Comparison of ENCODE assay signal across 8 cellular contexts in the genomic region with DNA sequence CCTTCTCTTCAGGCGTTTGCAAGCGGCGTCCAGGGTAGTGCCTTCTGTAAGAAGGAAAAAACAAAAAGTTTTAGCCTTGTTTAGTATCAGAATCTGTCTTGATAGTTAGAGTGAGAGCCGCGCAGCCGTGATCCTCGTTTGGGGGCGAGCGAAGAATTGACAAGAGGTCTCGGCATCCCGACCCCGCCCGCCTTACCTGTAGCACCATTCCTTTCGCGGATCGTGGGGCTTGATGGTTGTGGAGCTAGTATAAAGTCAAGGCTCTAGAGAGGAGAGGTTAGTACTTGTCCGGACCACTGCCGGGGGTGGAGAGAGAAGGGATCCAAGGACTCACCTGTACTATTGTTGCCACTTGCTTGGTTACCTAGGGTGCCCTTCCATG. TPM values are rescaled to one million over a fixed set of nuclear protein-coding genes. Genes with fewer than 3 reads are reported as not detected.
DNase-seq lines count a peak whose midpoint lies in the region; ATAC-seq, FAIRE-seq and TF ChIP-seq lines count a peak whose summit lies in the region.

No MANE protein-coding gene starts in this region.

- H3K9me3 Mint-ChIP-seq in activated CD4-positive, alpha-beta memory T cell treated with anti-CD3 and anti-CD28 coated beads for 36 hours = no peaks in the 10 kb centered on the region
- H3K9me3 Mint-ChIP-seq in neural crest cell = no peaks in the 10 kb centered on the region

- peaks cover 39% of the 10 kb centered on the region for H3K4me1 Mint-ChIP-seq in activated CD4-positive, alpha-beta memory T cell treated with anti-CD3 and anti-CD28 coated beads for 36 hours (ENCODE audit: low read depth)
- H3K4me1 Mint-ChIP-seq in neural crest cell = peaks cover 42% of the 10 kb centered on the region

- TF ChIP-seq EP300 in A549 (IDR thresholded peaks at IDR 0.05) = no peak
- no peak for TF ChIP-seq EP300 in esophagus muscularis mucosa (IDR thresholded peaks at IDR 0.05)

- H3K36me3 ChIP-seq in esophagus muscularis mucosa = peaks cover 0 to 12% (median 3%) of the 10 kb centered on the region in 4 donors
- peaks cover 0 to 4% of the 10 kb centered on the region in 2 donors for H3K36me3 ChIP-seq in vagina

- no peak; a peak in 1 of 5 replicates for TF ChIP-seq RAD21 in A549 (conservative IDR thresholded peaks at IDR 0.05 in 1 of 2, IDR thresholded peaks at IDR 0.05 in 1 of 2)

- H3K36me3 Mint-ChIP-seq in activated CD4-positive, alpha-beta memory T cell treated with anti-CD3 and anti-CD28 coated beads for 36 hours = peaks cover 15% of the 10 kb centered on the region
- H3K36me3 Mint-ChIP-seq in neural crest cell (ENCODE audit: low read depth) = peaks cover 9% of the 10 kb centered on the region

- H3K9me3 ChIP-seq in A549 (no peaks in the 10 kb centered on the region), esophagus muscularis mucosa (no peaks in the 10 kb centered on the region), vagina (no peaks in the 10 kb centered on the region)

- POLR2A ChIA-PET in A549 (lab: Yijun Ruan, JAX) = interaction anchor here (0.6 to 1.3 kb wide), 4 partner anchors 13 to 438 kb away, joined by 3 to 4 read pairs (median 3); no protein-coding TSS in a partner anchor
- POLR2A ChIA-PET in activated CD4-positive, alpha-beta memory T cell treated with anti-CD3 and anti-CD28 coated beads for 36 hours (lab: Charles Lee) = interaction anchor here (1.0 kb wide), 1 partner anchor 1352 kb away, joined by 3 read pairs; no protein-coding TSS in a partner anchor

- ATAC-seq in A549 (peak; percentile 16 to 22; a peak in 4 of 6 replicates), GM19438 (IDR thresholded peaks at IDR 0.05; ENCODE audit: low read depth, unreplicated experiment) (peak; percentile 2)

- 2% methylated on average over 18 of the region's 18 CpGs for WGBS in A549 (ENCODE audit: missing lambda C conversion rate)
- 0% methylated on average over 18 of the region's 18 CpGs for WGBS in esophagus muscularis mucosa

- CTCF ChIA-PET in A549 (lab: Yijun Ruan, JAX) = interaction anchor here (1.5 to 1.7 kb wide), 2 partner anchors 12 to 852 kb away, joined by 4 to 6 read pairs; no protein-coding TSS in a partner anchor
- CTCF ChIA-PET in activated CD4-positive, alpha-beta memory T cell treated with anti-CD3 and anti-CD28 coated beads for 36 hours (lab: Charles Lee) = interaction anchor here (0.7 kb wide), 1 partner anchor 11 kb away, joined by 4 read pairs; no protein-coding TSS in a partner anchor

- peak overlapping the region; percentile 86 for H3K27ac Mint-ChIP-seq in activated CD4-positive, alpha-beta memory T cell treated with anti-CD3 and anti-CD28 coated beads for 36 hours
- peak overlapping the region; percentile 69 for H3K27ac Mint-ChIP-seq in neural crest cell (ENCODE audit: unreplicated experiment)

- H3K27ac ChIP-seq in A549 = peak overlapping the region; percentile 78 to 91
- peak overlapping the region; percentile 79 to 85 (median 80) for H3K27ac ChIP-seq in esophagus muscularis mucosa (replicated peaks in 1 of 4)
- peak overlapping the region; percentile 82 for H3K27ac ChIP-seq in vagina

- TF ChIP-seq POLR2A in A549 (IDR thresholded peaks at IDR 0.05; ENCODE audit: low read length) (no peak), esophagus muscularis mucosa (IDR thresholded peaks at IDR 0.05; ENCODE audit: low read depth) (no peak), vagina (IDR thresholded peaks at IDR 0.05) (no peak)

- H3K4me3 ChIP-seq in A549 (peak overlapping the region; percentile 76), esophagus muscularis mucosa (peak overlapping the region; percentile 80 to 86 (median 84)), vagina (peak overlapping the region; percentile 75 to 88)
- peak overlapping the region; percentile 92 for H3K4me3 ChIP-seq in Jurkat, Clone E6-1 (ENCODE audit: low read length)

- H3K4me1 ChIP-seq in A549 (peaks cover 28% of the 10 kb centered on the region), esophagus muscularis mucosa (peaks cover 4 to 37% (median 31%) of the 10 kb centered on the region in 4 donors), vagina (peaks cover 35% of the 10 kb centered on the region)

- intact Hi-C loops in activated CD4-positive, alpha-beta memory T cell treated with anti-CD3 and anti-CD28 coated beads for 36 hours (cut with micrococcal nuclease) = loop anchor here (1.0 to 10.0 kb wide), 8 partner anchors 93 to 1212 kb away; a partner anchor contains a TSS
- intact Hi-C loops in esophagus muscularis mucosa (cut with DNase I) = loop anchor here (5.0 kb wide), 1 partner anchor 1565 kb away; a partner anchor contains a TSS
- intact Hi-C loops in vagina (cut with DNase I) = no loop called here

- FAIRE-seq in A549 (lab: Jason Lieb, UNC) = no peak

- TF ChIP-seq CTCF in A549 (IDR thresholded peaks at IDR 0.05) (no peak), esophagus muscularis mucosa (IDR thresholded peaks at IDR 0.05) (no peak), neural crest cell (conservative IDR thresholded peaks at IDR 0.05) (no peak), vagina (IDR thresholded peaks at IDR 0.05) (no peak)

- H3K4me2 ChIP-seq in A549 = peak overlapping the region; percentile 81

- no peaks in the 10 kb centered on the region for H3K27me3 ChIP-seq in esophagus muscularis mucosa
- H3K27me3 ChIP-seq in vagina = no peaks in the 10 kb centered on the region

- peak in 1 of 2 experiments; percentile 6 for DNase-seq in A549 (ENCODE audit: low read depth in 1 of 2, low spot score in 1 of 2)
- DNase-seq in Jurkat, Clone E6-1 (ENCODE audit: low read depth, low spot score) = no peak
- peak; percentile 44 for DNase-seq in activated CD4-positive, alpha-beta memory T cell treated with anti-CD3 and anti-CD28 coated beads for 36 hours
- DNase-seq in esophagus muscularis mucosa (ENCODE audit: extremely low spot score) = no peak
- DNase-seq in neural crest cell (ENCODE audit: low read depth, low spot score) = no peak
- no peak for DNase-seq in vagina (ENCODE audit: extremely low spot score in 2 of 2)
- DNase-seq in NCI-H187 treated with DMSO at 0.1 percent for 48 hours (lab: John Stamatoyannopoulos, UW) = no peak

- H3K4me3 Mint-ChIP-seq in activated CD4-positive, alpha-beta memory T cell treated with anti-CD3 and anti-CD28 coated beads for 36 hours = peak overlapping the region; percentile 96
- peak overlapping the region; percentile 95 for H3K4me3 Mint-ChIP-seq in neural crest cell

- no peaks in the 10 kb centered on the region for H3K27me3 Mint-ChIP-seq in activated CD4-positive, alpha-beta memory T cell treated with anti-CD3 and anti-CD28 coated beads for 36 hours
- no peaks in the 10 kb centered on the region for H3K27me3 Mint-ChIP-seq in neural crest cell (ENCODE audit: low read depth)

TF ChIP-seq in A549, 52 proteins besides CTCF, POLR2A, EP300 and RAD21 (continues in another document):
- TF ChIP-seq HOXA7 (CRISPR knock-in tag; IDR thresholded peaks at IDR 0.05) (no peak), MYC (IDR thresholded peaks at IDR 0.05; ENCODE audit: borderline replicate concordance, low read length) (no peak), TP53 (CRISPR knock-in tag; IDR thresholded peaks at IDR 0.05) (no peak), CBX2 (IDR thresholded peaks at IDR 0.05; ENCODE audit: borderline replicate concordance, low read depth) (no peak), KDM5A (IDR thresholded peaks at IDR 0.05) (no peak), GATA3 (IDR thresholded peaks at IDR 0.05; ENCODE audit: borderline replicate concordance) (no peak)
- TF ChIP-seq, protein P1, sequence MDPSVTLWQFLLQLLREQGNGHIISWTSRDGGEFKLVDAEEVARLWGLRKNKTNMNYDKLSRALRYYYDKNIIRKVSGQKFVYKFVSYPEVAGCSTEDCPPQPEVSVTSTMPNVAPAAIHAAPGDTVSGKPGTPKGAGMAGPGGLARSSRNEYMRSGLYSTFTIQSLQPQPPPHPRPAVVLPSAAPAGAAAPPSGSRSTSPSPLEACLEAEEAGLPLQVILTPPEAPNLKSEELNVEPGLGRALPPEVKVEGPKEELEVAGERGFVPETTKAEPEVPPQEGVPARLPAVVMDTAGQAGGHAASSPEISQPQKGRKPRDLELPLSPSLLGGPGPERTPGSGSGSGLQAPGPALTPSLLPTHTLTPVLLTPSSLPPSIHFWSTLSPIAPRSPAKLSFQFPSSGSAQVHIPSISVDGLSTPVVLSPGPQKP (IDR thresholded peaks at IDR 0.05; ENCODE audit: low read depth, low read length) = no peak

RNA-seq across cellular contexts. Expression of a gene that starts 0.5 kb away (rescaled TPM):
- polyA plus RNA-seq in A549 (2011; rRNA removed) = 32.7 and 34.9 TPM in 2 replicates
- polyA plus RNA-seq in A549 (2012; cell fraction: cytosol; rRNA removed) = 2.1 and 2.8 TPM in 2 replicates
- polyA plus RNA-seq in A549 (2012; cell fraction: nucleus; rRNA removed) = 1.8 and 2.9 TPM in 2 replicates
- polyA plus RNA-seq in A549 (2017; fragmentation: RNase III; extraction: RNeasy Plus Mini Kit Qiagen cat#74134 plus additional on column Dnase treatment) = 10.8 to 12.0 TPM (median 11.5 TPM) in 3 replicates
- 50.1 and 62.0 TPM in 2 replicates for polyA minus RNA-seq in A549 (2011; rRNA and poly(A)+ RNA removed)
- polyA plus RNA-seq in Jurkat, Clone E6-1 (2012; ENCODE audit: insufficient read depth, insufficient read length) = 1.8 TPM
- total RNA-seq in activated CD4-positive, alpha-beta memory T cell treated with anti-CD3 and anti-CD28 coated beads for 36 hours = 1 to 10 TPM; 5.3 to 6.8 TPM
- total RNA-seq in esophagus muscularis mucosa = 10 to 100 TPM; 16.9 to 22.2 (median 18.3) TPM
- total RNA-seq in neural crest cell = 20.6 and 23.6 TPM in 2 replicates
- total RNA-seq in vagina = 14.2 TPM

RNA-seq across cellular contexts. Expression of a gene that starts 0.7 kb away (rescaled TPM):
- 12.4 and 23.1 TPM in 2 replicates for polyA plus RNA-seq in A549 (2011; rRNA removed)
- polyA plus RNA-seq in A549 (2012; cell fraction: cytosol; rRNA removed) = 6.8 and 8.1 TPM in 2 replicates
- 3.8 and 4.9 TPM in 2 replicates for polyA plus RNA-seq in A549 (2012; cell fraction: nucleus; rRNA removed)
- 6.7 to 7.9 TPM (median 6.8 TPM) in 3 replicates for polyA plus RNA-seq in A549 (2017; fragmentation: RNase III; extraction: RNeasy Plus Mini Kit Qiagen cat#74134 plus additional on column Dnase treatment)
- polyA minus RNA-seq in A549 (2011; rRNA and poly(A)+ RNA removed) = 6.1 and 7.7 TPM in 2 replicates
- 7.6 TPM for polyA plus RNA-seq in Jurkat, Clone E6-1 (2012; ENCODE audit: insufficient read depth, insufficient read length)
- total RNA-seq in activated CD4-positive, alpha-beta memory T cell treated with anti-CD3 and anti-CD28 coated beads for 36 hours = 10 to 100 TPM; 12.8 to 13.7 TPM
- total RNA-seq in esophagus muscularis mucosa = 10 to 100 TPM in 3 of 4 donors, 1 to 10 TPM in 1; 8.1 to 18.1 (median 13.6) TPM
- 25.5 and 27.5 TPM in 2 replicates for total RNA-seq in neural crest cell
- total RNA-seq in vagina = 16.2 TPM
